ENCODE assay signal across 1 cellular context in the genomic region with DNA sequence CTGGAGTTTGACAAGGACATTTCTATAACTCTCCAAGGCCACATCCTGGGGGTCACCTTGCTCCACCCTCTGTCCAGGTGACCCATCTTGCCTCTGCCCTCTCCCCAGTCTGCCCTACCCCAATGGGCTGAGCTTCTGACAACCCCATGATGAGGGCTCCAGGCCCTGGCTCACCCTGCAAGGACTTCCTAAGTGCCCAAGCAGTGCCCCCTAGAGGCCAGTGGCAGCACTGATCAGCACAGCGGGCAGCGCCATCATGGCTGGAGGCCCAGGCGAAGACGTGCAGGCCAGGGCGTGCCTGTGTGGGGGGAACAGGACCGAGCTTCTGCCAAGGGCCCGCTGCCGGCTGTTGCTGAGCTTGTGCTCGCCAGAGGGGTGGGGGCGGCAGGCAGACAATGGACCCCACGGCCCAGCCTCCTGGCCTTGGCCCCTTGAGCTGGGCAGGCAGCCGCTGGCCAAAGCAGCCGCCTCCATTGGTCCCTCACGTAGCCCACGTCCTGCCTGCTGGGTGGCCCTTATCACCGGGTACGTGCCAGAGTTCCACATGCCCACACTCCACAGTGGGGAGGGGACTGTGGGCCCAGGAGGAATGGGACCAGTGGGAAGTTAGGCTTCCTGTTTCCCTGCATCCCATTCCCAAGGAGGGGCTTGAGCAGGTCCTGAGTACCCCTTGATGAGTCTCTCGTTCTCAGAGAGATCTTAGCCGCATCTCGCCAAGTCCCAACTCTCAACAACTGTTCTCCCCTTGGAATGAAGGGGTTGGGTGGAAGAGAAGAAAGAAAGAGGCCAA.
TF ChIP-seq lines count a peak whose summit lies in the region.

No MANE protein-coding gene starts in this region.

TF ChIP-seq in K562, 482 proteins besides CTCF, POLR2A, EP300 and RAD21 (continued from another document):
- TF ChIP-seq, protein P1, sequence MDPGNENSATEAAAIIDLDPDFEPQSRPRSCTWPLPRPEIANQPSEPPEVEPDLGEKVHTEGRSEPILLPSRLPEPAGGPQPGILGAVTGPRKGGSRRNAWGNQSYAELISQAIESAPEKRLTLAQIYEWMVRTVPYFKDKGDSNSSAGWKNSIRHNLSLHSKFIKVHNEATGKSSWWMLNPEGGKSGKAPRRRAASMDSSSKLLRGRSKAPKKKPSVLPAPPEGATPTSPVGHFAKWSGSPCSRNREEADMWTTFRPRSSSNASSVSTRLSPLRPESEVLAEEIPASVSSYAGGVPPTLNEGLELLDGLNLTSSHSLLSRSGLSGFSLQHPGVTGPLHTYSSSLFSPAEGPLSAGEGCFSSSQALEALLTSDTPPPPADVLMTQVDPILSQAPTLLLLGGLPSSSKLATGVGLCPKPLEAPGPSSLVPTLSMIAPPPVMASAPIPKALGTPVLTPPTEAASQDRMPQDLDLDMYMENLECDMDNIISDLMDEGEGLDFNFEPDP (CRISPR knock-in tag; IDR thresholded peaks at IDR 0.05), result peak; percentile 83
- TF ChIP-seq, protein P2, sequence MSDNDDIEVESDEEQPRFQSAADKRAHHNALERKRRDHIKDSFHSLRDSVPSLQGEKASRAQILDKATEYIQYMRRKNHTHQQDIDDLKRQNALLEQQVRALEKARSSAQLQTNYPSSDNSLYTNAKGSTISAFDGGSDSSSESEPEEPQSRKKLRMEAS (CRISPR knock-in tag; IDR thresholded peaks at IDR 0.05), result peak; percentile 44; the same call in 1 of the 2 replicates
- TF ChIP-seq, protein P3, sequence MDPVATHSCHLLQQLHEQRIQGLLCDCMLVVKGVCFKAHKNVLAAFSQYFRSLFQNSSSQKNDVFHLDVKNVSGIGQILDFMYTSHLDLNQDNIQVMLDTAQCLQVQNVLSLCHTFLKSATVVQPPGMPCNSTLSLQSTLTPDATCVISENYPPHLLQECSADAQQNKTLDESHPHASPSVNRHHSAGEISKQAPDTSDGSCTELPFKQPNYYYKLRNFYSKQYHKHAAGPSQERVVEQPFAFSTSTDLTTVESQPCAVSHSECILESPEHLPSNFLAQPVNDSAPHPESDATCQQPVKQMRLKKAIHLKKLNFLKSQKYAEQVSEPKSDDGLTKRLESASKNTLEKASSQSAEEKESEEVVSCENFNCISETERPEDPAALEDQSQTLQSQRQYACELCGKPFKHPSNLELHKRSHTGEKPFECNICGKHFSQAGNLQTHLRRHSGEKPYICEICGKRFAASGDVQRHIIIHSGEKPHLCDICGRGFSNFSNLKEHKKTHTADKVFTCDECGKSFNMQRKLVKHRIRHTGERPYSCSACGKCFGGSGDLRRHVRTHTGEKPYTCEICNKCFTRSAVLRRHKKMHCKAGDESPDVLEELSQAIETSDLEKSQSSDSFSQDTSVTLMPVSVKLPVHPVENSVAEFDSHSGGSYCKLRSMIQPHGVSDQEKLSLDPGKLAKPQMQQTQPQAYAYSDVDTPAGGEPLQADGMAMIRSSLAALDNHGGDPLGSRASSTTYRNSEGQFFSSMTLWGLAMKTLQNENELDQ (CRISPR knock-in tag; IDR thresholded peaks at IDR 0.05; ENCODE audit: borderline replicate concordance), result no peak
- TF ChIP-seq, protein P4, sequence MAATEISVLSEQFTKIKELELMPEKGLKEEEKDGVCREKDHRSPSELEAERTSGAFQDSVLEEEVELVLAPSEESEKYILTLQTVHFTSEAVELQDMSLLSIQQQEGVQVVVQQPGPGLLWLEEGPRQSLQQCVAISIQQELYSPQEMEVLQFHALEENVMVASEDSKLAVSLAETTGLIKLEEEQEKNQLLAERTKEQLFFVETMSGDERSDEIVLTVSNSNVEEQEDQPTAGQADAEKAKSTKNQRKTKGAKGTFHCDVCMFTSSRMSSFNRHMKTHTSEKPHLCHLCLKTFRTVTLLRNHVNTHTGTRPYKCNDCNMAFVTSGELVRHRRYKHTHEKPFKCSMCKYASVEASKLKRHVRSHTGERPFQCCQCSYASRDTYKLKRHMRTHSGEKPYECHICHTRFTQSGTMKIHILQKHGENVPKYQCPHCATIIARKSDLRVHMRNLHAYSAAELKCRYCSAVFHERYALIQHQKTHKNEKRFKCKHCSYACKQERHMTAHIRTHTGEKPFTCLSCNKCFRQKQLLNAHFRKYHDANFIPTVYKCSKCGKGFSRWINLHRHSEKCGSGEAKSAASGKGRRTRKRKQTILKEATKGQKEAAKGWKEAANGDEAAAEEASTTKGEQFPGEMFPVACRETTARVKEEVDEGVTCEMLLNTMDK (IDR thresholded peaks at IDR 0.05; ENCODE audit: borderline replicate concordance, insufficient read depth, low read depth, low read length, poor library complexity, severe bottlenecking), result peak; percentile 76
- TF ChIP-seq KDM1A (IDR thresholded peaks at IDR 0.05) (no peak), ZFP1 (CRISPR knock-in tag; IDR thresholded peaks at IDR 0.05) (peak; percentile 61; the same call in 1 of the 2 replicates), ARHGAP35 (IDR thresholded peaks at IDR 0.05; ENCODE audit: partially characterized antibody) (no peak), ZNF668 (CRISPR knock-in tag; IDR thresholded peaks at IDR 0.05) (peak; percentile 36; the same call in 1 of the 2 replicates), ASH1L (IDR thresholded peaks at IDR 0.05; ENCODE audit: borderline replicate concordance, low read depth, partially characterized antibody) (no peak), ZNF561 (CRISPR knock-in tag; conservative IDR thresholded peaks at IDR 0.05) (no peak)
- TF ChIP-seq, protein P5, sequence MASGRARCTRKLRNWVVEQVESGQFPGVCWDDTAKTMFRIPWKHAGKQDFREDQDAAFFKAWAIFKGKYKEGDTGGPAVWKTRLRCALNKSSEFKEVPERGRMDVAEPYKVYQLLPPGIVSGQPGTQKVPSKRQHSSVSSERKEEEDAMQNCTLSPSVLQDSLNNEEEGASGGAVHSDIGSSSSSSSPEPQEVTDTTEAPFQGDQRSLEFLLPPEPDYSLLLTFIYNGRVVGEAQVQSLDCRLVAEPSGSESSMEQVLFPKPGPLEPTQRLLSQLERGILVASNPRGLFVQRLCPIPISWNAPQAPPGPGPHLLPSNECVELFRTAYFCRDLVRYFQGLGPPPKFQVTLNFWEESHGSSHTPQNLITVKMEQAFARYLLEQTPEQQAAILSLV (tag; IDR thresholded peaks at IDR 0.05), result 0 out of 2 replicates have a peak, but pooled peaks have one; percentile 46
